ENCODE assay signal across 1 cellular context in genomic region chr7:139035588-139036353, GRCh38.
TF ChIP-seq lines count a peak whose summit lies in the region.

TSS of gene ZC3HAV1L (minus strand) at chr7:139036042. CDS start at chr7:139036017, 25 bp downstream.

TF ChIP-seq in SK-N-SH, 30 proteins besides CTCF, POLR2A, EP300 and RAD21 (continued from another document):
- no peak for TF ChIP-seq REST (IDR thresholded peaks at IDR 0.05; ENCODE audit: low read depth, low read length)
- TF ChIP-seq, protein P1, sequence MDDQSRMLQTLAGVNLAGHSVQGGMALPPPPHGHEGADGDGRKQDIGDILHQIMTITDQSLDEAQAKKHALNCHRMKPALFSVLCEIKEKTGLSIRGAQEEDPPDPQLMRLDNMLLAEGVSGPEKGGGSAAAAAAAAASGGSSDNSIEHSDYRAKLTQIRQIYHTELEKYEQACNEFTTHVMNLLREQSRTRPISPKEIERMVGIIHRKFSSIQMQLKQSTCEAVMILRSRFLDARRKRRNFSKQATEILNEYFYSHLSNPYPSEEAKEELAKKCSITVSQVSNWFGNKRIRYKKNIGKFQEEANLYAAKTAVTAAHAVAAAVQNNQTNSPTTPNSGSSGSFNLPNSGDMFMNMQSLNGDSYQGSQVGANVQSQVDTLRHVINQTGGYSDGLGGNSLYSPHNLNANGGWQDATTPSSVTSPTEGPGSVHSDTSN (IDR thresholded peaks at IDR 0.05) = no peak
- peak; percentile 92 for TF ChIP-seq TAF1 (IDR thresholded peaks at IDR 0.05; ENCODE audit: borderline replicate concordance, low read depth, low read length)
- no peak; the same call in 1 of the 2 replicates for TF ChIP-seq FOXJ3 (CRISPR knock-in tag; IDR thresholded peaks at IDR 0.05)
- TF ChIP-seq IRF3 (IDR thresholded peaks at IDR 0.05; ENCODE audit: low read depth, low read length) = no peak
- TF ChIP-seq TCF12 (IDR thresholded peaks at IDR 0.05) = no peak
- TF ChIP-seq RCOR1 (IDR thresholded peaks at IDR 0.05; ENCODE audit: low read length) = no peak; the same call in 1 of the 2 replicates
- peak; percentile 60 for TF ChIP-seq NRF1 (IDR thresholded peaks at IDR 0.05; ENCODE audit: low read depth, low read length)
- TF ChIP-seq SIN3A (IDR thresholded peaks at IDR 0.05; ENCODE audit: borderline replicate concordance, low read depth, low read length) = peak; percentile 81
- TF ChIP-seq EZH2phosphoT487 (IDR thresholded peaks at IDR 0.05; ENCODE audit: borderline replicate concordance, low read depth) = no peak
- TF ChIP-seq GABPA (IDR thresholded peaks at IDR 0.05; ENCODE audit: low read depth) = no peak
- TF ChIP-seq MAX (IDR thresholded peaks at IDR 0.05; ENCODE audit: low read depth) = peak; percentile 90
- TF ChIP-seq GATA2 (CRISPR knock-in tag; IDR thresholded peaks at IDR 0.05) = no peak
- no peak for TF ChIP-seq RFX5 (IDR thresholded peaks at IDR 0.05; ENCODE audit: low read length)
